8 cellular contexts compared by ENCODE assay signal in genomic region chr3:125742846-125743245, GRCh38.
DNase-seq lines count a peak whose midpoint lies in the region; ATAC-seq, FAIRE-seq and TF ChIP-seq lines count a peak whose summit lies in the region.
"Not testable (repeated sequence)": the region's sequence is repeated elsewhere in the genome, so short reads cannot be mapped to it uniquely, and the experiment has no call there.

No MANE protein-coding gene starts in this region.

- H2BK20ac ChIP-seq in IMR-90 (ENCODE audit: low read depth, low read length): not testable (repeated sequence)

- H3K4me1 ChIP-seq in IMR-90 (ENCODE audit: control insufficient read depth, insufficient read depth, low read length); PC-9 (replicated peaks; ENCODE audit: insufficient read depth): not testable (repeated sequence)

- intact Hi-C loops in IMR-90 (cut with micrococcal nuclease); PC-9 (cut with micrococcal nuclease; ENCODE audit: unreplicated experiment); activated CD8-positive, alpha-beta T cell treated with anti-CD3 and anti-CD28 coated beads for 36 hours (cut with micrococcal nuclease): not testable (repeated sequence)

- H2AFZ ChIP-seq in IMR-90 (replicated peaks; ENCODE audit: low read length, poor library complexity); PC-9: not testable (repeated sequence)

- H3K56ac ChIP-seq in IMR-90 (ENCODE audit: extremely low read depth, insufficient read depth, low read length): not testable (repeated sequence)

- TF ChIP-seq POLR2A in IMR-90 (IDR thresholded peaks at IDR 0.05; ENCODE audit: low read depth, low read length): not testable (repeated sequence)

- not testable (repeated sequence) for H3K9me1 ChIP-seq in IMR-90 (ENCODE audit: insufficient read depth, low read length)

- TF ChIP-seq RAD21 in IMR-90 (IDR thresholded peaks at IDR 0.05; ENCODE audit: low read length): peak; percentile 20; the same call in 1 of the 2 replicates

- TF ChIP-seq CTCF in AG09309 (IDR thresholded peaks at IDR 0.05; ENCODE audit: control insufficient read depth, insufficient read depth, low read depth, low read length, missing control alignments) (peak; percentile 43), GM12864 (IDR thresholded peaks at IDR 0.05; ENCODE audit: low read depth, low read length, missing control alignments) (peak; percentile 38), IMR-90 (conservative IDR thresholded peaks at IDR 0.05; ENCODE audit: low read depth, low read length) (peak; percentile 31), PC-9 (conservative IDR thresholded peaks at IDR 0.05) (peak; percentile 35; the same call in 1 of the 2 replicates)
- TF ChIP-seq CTCF in activated CD8-positive, alpha-beta T cell treated with anti-CD3 and anti-CD28 coated beads for 36 hours (IDR thresholded peaks at IDR 0.05): peak; percentile 60
- TF ChIP-seq CTCF in bronchial epithelial cell (IDR thresholded peaks at IDR 0.05; ENCODE audit: insufficient read depth, low read length, severe bottlenecking): not testable (repeated sequence)

- CTCF ChIA-PET in IMR-90 (lab: Yijun Ruan, JAX): interaction anchor here (0.9 kb wide), 1 partner anchor 16 kb away, joined by 3 read pairs; no protein-coding TSS in a partner anchor
- CTCF ChIA-PET in PC-9 (lab: Charles Lee): not testable (repeated sequence)
- CTCF ChIA-PET in activated CD8-positive, alpha-beta T cell treated with anti-CD3 and anti-CD28 coated beads for 36 hours (lab: Charles Lee): interaction anchor here (0.7 kb wide), 2 partner anchors 48 to 1707 kb away, joined by 3 to 5 read pairs; no protein-coding TSS in a partner anchor

- H2BK5ac ChIP-seq in IMR-90 (ENCODE audit: low read depth, low read length, poor library complexity, severe bottlenecking): not testable (repeated sequence)

- H3K9ac ChIP-seq in IMR-90 (ENCODE audit: low read depth, low read length): not testable (repeated sequence)

- H3K36me3 Mint-ChIP-seq in activated CD8-positive, alpha-beta T cell treated with anti-CD3 and anti-CD28 coated beads for 36 hours (ENCODE audit: low read depth): not testable (repeated sequence)

- H3K14ac ChIP-seq in IMR-90 (replicated peaks; ENCODE audit: low read depth, low read length): not testable (repeated sequence)

- H4K91ac ChIP-seq in IMR-90 (ENCODE audit: insufficient read depth, low read depth, low read length): not testable (repeated sequence)

- H3K27ac ChIP-seq in IMR-90 (ENCODE audit: insufficient read depth, low read length); PC-9: not testable (repeated sequence)

- H3K4me3 ChIP-seq in AG09309 (ENCODE audit: control insufficient read depth, low read depth, low read length); GM12864 (ENCODE audit: low read depth, low read length); IMR-90 (ENCODE audit: insufficient read depth, low read depth, low read length); PC-9; bronchial epithelial cell (ENCODE audit: low read depth, low read length): not testable (repeated sequence)

- not testable (repeated sequence) for H3K27me3 Mint-ChIP-seq in activated CD8-positive, alpha-beta T cell treated with anti-CD3 and anti-CD28 coated beads for 36 hours

- H3F3A ChIP-seq in PC-9 (ENCODE audit: insufficient read depth, low read depth): not testable (repeated sequence)

- H3K23ac ChIP-seq in IMR-90 (ENCODE audit: low read depth, low read length): not testable (repeated sequence)

- not testable (repeated sequence) for H2AK5ac ChIP-seq in IMR-90 (ENCODE audit: low read depth, low read length)

- BruUV-seq in IMR-90 (replicated peaks; lab: Mats Ljungman, UMichigan); PC-9 (replicated peaks; lab: Mats Ljungman, UMichigan): not testable (repeated sequence)

- WGBS in IMR-90 (ENCODE audit: extremely low coverage in 2 of 2, insufficient read length in 1 of 2), 2 experiments: no CpG with 5 or more reads among the region's 3 CpGs

- H3K9me3 Mint-ChIP-seq in activated CD8-positive, alpha-beta T cell treated with anti-CD3 and anti-CD28 coated beads for 36 hours: not testable (repeated sequence)

- H3K9me3 ChIP-seq in IMR-90 (ENCODE audit: control insufficient read depth, insufficient read depth, low read length); PC-9 (ENCODE audit: insufficient read depth, low read depth): not testable (repeated sequence)

- H3K4ac ChIP-seq in IMR-90 (ENCODE audit: low read depth, low read length): not testable (repeated sequence)

- not testable (repeated sequence) for H4K8ac ChIP-seq in IMR-90 (ENCODE audit: low read depth in 2 of 2, low read length in 2 of 2)

- H2BK120ac ChIP-seq in IMR-90 (ENCODE audit: low read depth, low read length): not testable (repeated sequence)

- not testable (repeated sequence) for H3K79me2 ChIP-seq in PC-9 (ENCODE audit: low read depth)

- DNase-seq in AG09309 (ENCODE audit: low read depth): peak; percentile 18
- peak; percentile 34 for DNase-seq in GM12864 (ENCODE audit: low read depth)
- DNase-seq in IMR-90: peak; percentile 53
- peak; percentile 38 to 57 for DNase-seq in PC-9
- DNase-seq in activated CD8-positive, alpha-beta T cell treated with anti-CD3 and anti-CD28 coated beads for 36 hours: peak; percentile 81
- DNase-seq in bronchial epithelial cell (ENCODE audit: low read depth): peak; percentile 4
- peak; percentile 27 for DNase-seq in iPS-NIHi11 (ENCODE audit: low spot score)
- DNase-seq in stimulated activated CD4-positive, alpha-beta T cell treated with anti-CD3 and anti-CD28 coated beads, Interleukin-1b, Interleukin-23, amount 100 ng/mL, for 48 hours: peak; percentile 52

- POLR2A ChIA-PET in IMR-90 (lab: Charles Lee; ENCODE audit: unreplicated experiment); PC-9 (lab: Charles Lee; ENCODE audit: unreplicated experiment); activated CD8-positive, alpha-beta T cell treated with anti-CD3 and anti-CD28 coated beads for 36 hours (lab: Charles Lee): not testable (repeated sequence)

- H2AK9ac ChIP-seq in IMR-90 (replicated peaks; ENCODE audit: low read depth, low read length, poor library complexity): not testable (repeated sequence)

- not testable (repeated sequence) for H3K36me3 ChIP-seq in IMR-90 (ENCODE audit: control insufficient read depth, insufficient read depth, low read length); PC-9 (ENCODE audit: low read depth); bronchial epithelial cell (ENCODE audit: control insufficient read depth, insufficient read depth, low read length)

- not testable (repeated sequence) for H3K9me2 ChIP-seq in PC-9 (ENCODE audit: insufficient read depth)

- in situ Hi-C loops in IMR-90 (cut with MboI; ENCODE audit: low sequenced_read_pairs): not testable (repeated sequence)

- H4K5ac ChIP-seq in IMR-90 (ENCODE audit: low read depth, low read length): not testable (repeated sequence)

- not testable (repeated sequence) for H3K4me2 ChIP-seq in IMR-90 (ENCODE audit: low read depth, low read length); PC-9

- not testable (repeated sequence) for H3K4me3 Mint-ChIP-seq in activated CD8-positive, alpha-beta T cell treated with anti-CD3 and anti-CD28 coated beads for 36 hours

- not testable (repeated sequence) for ATAC-seq in IMR-90 (ENCODE audit: low read depth)
- peak; percentile 83 for ATAC-seq in activated CD8-positive, alpha-beta T cell treated with anti-CD3 and anti-CD28 coated beads for 36 hours

- not testable (repeated sequence) for H3K18ac ChIP-seq in IMR-90 (ENCODE audit: low read depth, low read length)

- H3K4me1 Mint-ChIP-seq in activated CD8-positive, alpha-beta T cell treated with anti-CD3 and anti-CD28 coated beads for 36 hours (ENCODE audit: low read depth): not testable (repeated sequence)

- H3K27me3 ChIP-seq in IMR-90 (ENCODE audit: control insufficient read depth, insufficient read depth, low read length); PC-9 (ENCODE audit: insufficient read depth, low read depth); bronchial epithelial cell (ENCODE audit: control insufficient read depth, insufficient read depth, low read length): not testable (repeated sequence)

- not testable (repeated sequence) for H3K79me1 ChIP-seq in IMR-90 (ENCODE audit: low read depth in 1 of 2, low read length in 2 of 2)

- H4K20me1 ChIP-seq in IMR-90 (ENCODE audit: insufficient read depth, low read length); PC-9 (ENCODE audit: insufficient read depth): not testable (repeated sequence)

- not testable (repeated sequence) for H2BK15ac ChIP-seq in IMR-90 (ENCODE audit: low read depth, low read length)

- dilution Hi-C loops in IMR-90 (cut with HindIII; ENCODE audit: low sequenced_read_pairs, unreplicated experiment): not testable (repeated sequence)

- H3K27ac Mint-ChIP-seq in activated CD8-positive, alpha-beta T cell treated with anti-CD3 and anti-CD28 coated beads for 36 hours: not testable (repeated sequence)

- not testable (repeated sequence) for FAIRE-seq in bronchial epithelial cell (lab: Jason Lieb, UNC)

TF ChIP-seq in IMR-90, 13 proteins besides CTCF, POLR2A, EP300 and RAD21:
- TF ChIP-seq SMC3 (IDR thresholded peaks at IDR 0.05; ENCODE audit: low read depth, low read length): 0 out of 2 replicates have a peak, but pooled peaks have one; percentile 8

Comparison
In these comparisons a context has a peak if more than half of its experiments do, and no peak if none do; other contexts are left out.
1. DNase-seq: peak in every context shown above with its lines; median percentile 81 in activated CD8-positive, alpha-beta T cell treated with anti-CD3 and anti-CD28 coated beads for 36 hours; 53 in IMR-90; 52 in stimulated activated CD4-positive, alpha-beta T cell treated with anti-CD3 and anti-CD28 coated beads, Interleukin-1b, Interleukin-23, amount 100 ng/mL, for 48 hours; 48 in PC-9; 34 in GM12864; 27 in iPS-NIHi11; 18 in AG09309; 4 in bronchial epithelial cell.